Comparison of ENCODE assay signal across 10 cellular contexts in the genomic region with DNA sequence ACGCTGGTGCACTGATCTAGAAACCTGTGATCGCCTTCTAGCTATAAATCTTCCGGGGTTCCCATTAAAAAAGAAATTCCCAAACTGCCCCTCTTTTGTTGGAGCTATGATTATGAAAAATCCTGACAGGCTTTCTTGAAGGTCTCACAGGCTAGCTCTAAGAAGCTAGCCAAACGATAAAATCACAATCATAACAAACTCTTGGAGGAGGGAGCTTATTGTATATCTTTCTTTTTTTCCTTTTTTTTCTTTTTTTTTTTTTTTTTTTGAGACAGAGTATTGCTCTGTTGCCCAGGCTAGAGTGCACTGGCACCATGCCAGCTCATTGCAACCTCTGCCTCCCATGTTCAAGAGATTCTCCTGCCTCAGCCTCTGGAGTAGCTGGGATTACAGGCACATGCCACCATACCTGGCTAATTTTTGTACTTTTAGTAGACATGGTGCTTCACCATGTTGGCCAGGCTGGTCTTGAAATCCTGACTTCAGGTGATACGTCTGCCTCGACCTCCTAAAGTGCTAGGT.
A peak's percentile ranks its signal among the peaks of the same experiment; 100 is the strongest.
DNase-seq lines count a peak whose midpoint lies in the region; ATAC-seq, FAIRE-seq and TF ChIP-seq lines count a peak whose summit lies in the region.
"Had no signal": no experiment of that assay in that cellular context is flagged by ENCODE, and none has a peak within 500 bp of the region (broad histone marks: within the 10 kb centered on the region; RNA-seq: fewer than 3 reads in every experiment).

No MANE protein-coding gene starts in this region.

- no peak for TF ChIP-seq RAD21 in GM12878 (IDR thresholded peaks at IDR 0.05; ENCODE audit: insufficient read depth, low read depth, low read length)

- ATAC-seq in GM12878 (no peak), HG03045 (IDR thresholded peaks at IDR 0.05; ENCODE audit: unreplicated experiment) (no peak), GM19455 (IDR thresholded peaks at IDR 0.05; ENCODE audit: unreplicated experiment) (no peak), GM18505 (IDR thresholded peaks at IDR 0.05; ENCODE audit: unreplicated experiment) (no peak)

- H3K79me2 ChIP-seq in GM12878 (ENCODE audit: control insufficient read depth, insufficient read depth, low read length) = peaks cover 91% of the 10 kb centered on the region

- no TSS peak for BruUV-seq in A673 (replicated peaks; lab: Mats Ljungman, UMichigan)
- no TSS peak for BruUV-seq in GM12878 (replicated peaks; lab: Mats Ljungman, UMichigan)

- 11% methylated on average over 6 of the region's 6 CpGs for WGBS in GM12878 (ENCODE audit: insufficient coverage, insufficient replicate concordance, low lambda C conversion rate, missing lambda C conversion rate)

- TF ChIP-seq EP300 in GM12878 (IDR thresholded peaks at IDR 0.05; ENCODE audit: borderline replicate concordance in 1 of 2, control insufficient read depth in 1 of 2, low read depth in 2 of 2, low read length in 2 of 2) = no peak

- H3K36me3 ChIP-seq in A673 (ENCODE audit: insufficient read depth, low read length, poor library complexity, severe bottlenecking) (no peaks in the 10 kb centered on the region), GM12878 (ENCODE audit: control insufficient read depth in 2 of 2, insufficient read depth in 2 of 2, low read length in 1 of 2) (0 out of 4 replicates have a peak, but pooled peaks cover 0 to 7% of the 10 kb centered on the region in 2 experiments), mucosa of rectum (ENCODE audit: control insufficient read depth in 2 of 2, insufficient read depth in 2 of 2, low read length in 2 of 2) (no peaks in the 10 kb centered on the region)

- H3K27ac ChIP-seq in A673 (ENCODE audit: low read depth, low read length, poor library complexity, severe bottlenecking) = peak overlapping the region; percentile 10
- peak overlapping the region; percentile 96 for H3K27ac ChIP-seq in GM12878 (ENCODE audit: control insufficient read depth, insufficient read depth)
- H3K27ac ChIP-seq in mucosa of rectum (ENCODE audit: low read depth in 2 of 2, low read length in 2 of 2) = peak overlapping the region; percentile 79 to 85

- H3K9ac ChIP-seq in GM12878 (ENCODE audit: control insufficient read depth, insufficient read depth, low read length) = peak overlapping the region; percentile 42; the same call in 1 of the 2 replicates
- peak overlapping the region; percentile 70 to 72 for H3K9ac ChIP-seq in mucosa of rectum (ENCODE audit: low read depth in 1 of 2, low read length in 2 of 2)

- FAIRE-seq in GM12878 (lab: Jason Lieb, UNC) = no peak

- H3K4me1 ChIP-seq in A673 (ENCODE audit: insufficient read depth, low read length, poor library complexity, severe bottlenecking) = peaks cover 18% of the 10 kb centered on the region
- peaks cover 88% of the 10 kb centered on the region for H3K4me1 ChIP-seq in GM12878 (ENCODE audit: control insufficient read depth, insufficient read depth, low read length)
- H3K4me1 ChIP-seq in mucosa of rectum (ENCODE audit: control insufficient read depth in 2 of 2, insufficient read depth in 2 of 2, low read length in 2 of 2) = peaks cover 31 to 36% of the 10 kb centered on the region in 2 donors

- H2AFZ ChIP-seq in GM12878 (ENCODE audit: control insufficient read depth, low read depth, low read length) = no peak overlapping the region

- H3K9me3 ChIP-seq in A673 (ENCODE audit: low read depth, low read length, poor library complexity, severe bottlenecking) = no peaks in the 10 kb centered on the region
- no peaks in the 10 kb centered on the region for H3K9me3 ChIP-seq in GM12878 (replicated peaks; ENCODE audit: control insufficient read depth, insufficient read depth, low read length)
- H3K9me3 ChIP-seq in mucosa of rectum (ENCODE audit: control insufficient read depth in 2 of 2, low read length in 2 of 2) = no peaks in the 10 kb centered on the region

- intact Hi-C loops in A673 (cut with micrococcal nuclease; ENCODE audit: unreplicated experiment) = no loop called here
- intact Hi-C loops in GM12878 (cut with micrococcal nuclease; ENCODE audit: unreplicated experiment) = loop anchor here (5.0 kb wide), 1 partner anchor 182 kb away; no protein-coding TSS in a partner anchor

- H3K4me2 ChIP-seq in GM12878 (ENCODE audit: control insufficient read depth, insufficient read depth) = peak overlapping the region; percentile 96

- TF ChIP-seq CTCF in A673 (conservative IDR thresholded peaks at IDR 0.05; ENCODE audit: low read depth, low read length) = no peak
- no peak for TF ChIP-seq CTCF in GM12878 (IDR thresholded peaks at IDR 0.05 in 2 of 3, conservative IDR thresholded peaks at IDR 0.05 in 1 of 3; ENCODE audit: control insufficient read depth in 2 of 3, extremely low read depth in 1 of 3, insufficient read depth in 1 of 3, low read depth in 3 of 3, low read length in 3 of 3)

- POLR2A ChIA-PET in A673 (lab: Charles Lee; ENCODE audit: low non-redundant PET) = no interaction called here
- POLR2A ChIA-PET in GM12878 (lab: Charles Lee) = interaction anchor here (0.6 to 2.9 kb wide), 20 partner anchors 9 to 842 kb away, joined by 3 to 17 read pairs (median 4); a partner anchor contains a TSS

- H3K27me3 ChIP-seq in A673 (replicated peaks; ENCODE audit: insufficient read depth, low read depth, low read length, poor library complexity) (no peaks in the 10 kb centered on the region), GM12878 (replicated peaks in 1 of 2; ENCODE audit: control insufficient read depth in 2 of 2, insufficient read depth in 2 of 2, low read length in 1 of 2) (no peaks in the 10 kb centered on the region), mucosa of rectum (ENCODE audit: control insufficient read depth in 2 of 2, insufficient read depth in 2 of 2, low read length in 2 of 2) (no peaks in the 10 kb centered on the region)

- in situ Hi-C loops in GM12878 (cut with MboI) = loop anchor here (5.0 kb wide), 1 partner anchor 177 kb away; no protein-coding TSS in a partner anchor

- TF ChIP-seq POLR2A in GM12878 (IDR thresholded peaks at IDR 0.05; ENCODE audit: low read depth, low read length) = no peak
- no peak for TF ChIP-seq POLR2A in GM18505 (IDR thresholded peaks at IDR 0.05; ENCODE audit: borderline replicate concordance, extremely low read depth, insufficient read depth, insufficient read length)

- RAD21 ChIA-PET in GM12878 (lab: Charles Lee; ENCODE audit: unreplicated experiment) = interaction anchor here (0.7 to 6.6 kb wide), 19 partner anchors 10 to 321 kb away, joined by 3 to 61 read pairs (median 6); a partner anchor contains a TSS

- H4K20me1 ChIP-seq in GM12878 (ENCODE audit: control insufficient read depth, insufficient read depth) = no peaks in the 10 kb centered on the region

- DNase-seq in A673 (ENCODE audit: low spot score) (no peak), LHCN-M2 (ENCODE audit: low read depth) (peak; percentile 29), GM12878 (ENCODE audit: low read depth, low spot score) (no peak), DMS79 (lab: John Stamatoyannopoulos, UW) (no peak)
- DNase-seq: glutamatergic neuron, H9 had no signal

- SMC1A ChIA-PET in GM12878 (lab: Charles Lee; ENCODE audit: uncharacterized antibody, unreplicated experiment) = interaction anchor here (0.6 to 4.7 kb wide), 25 partner anchors 9 to 321 kb away, joined by 3 to 64 read pairs (median 4); a partner anchor contains a TSS

- no peak overlapping the region for H3K4me3 ChIP-seq in A673 (ENCODE audit: low read depth, low read length, poor library complexity, severe bottlenecking)
- peak overlapping the region; percentile 8; the same call in 1 of the 2 replicates for H3K4me3 ChIP-seq in GM12878
- peak overlapping the region; percentile 14 to 37 for H3K4me3 ChIP-seq in mucosa of rectum (ENCODE audit: low read length in 2 of 2)

- CTCF ChIA-PET in A673 (lab: Charles Lee) (no interaction called here), GM12878 (lab: Yijun Ruan, JAX) (interaction anchor here (0.7 to 7.8 kb wide), 11 partner anchors 10 to 321 kb away, joined by 3 to 68 read pairs (median 4); no protein-coding TSS in a partner anchor)

TF ChIP-seq in GM12878, 131 proteins besides CTCF, POLR2A, EP300 and RAD21:
- 0 out of 2 replicates have a peak, but pooled peaks have one; percentile 4 for TF ChIP-seq ATF7 (IDR thresholded peaks at IDR 0.05; ENCODE audit: low read depth)
- no peak for TF ChIP-seq RCOR1 (conservative IDR thresholded peaks at IDR 0.05; ENCODE audit: low read depth, low read length)
- TF ChIP-seq, protein P1, sequence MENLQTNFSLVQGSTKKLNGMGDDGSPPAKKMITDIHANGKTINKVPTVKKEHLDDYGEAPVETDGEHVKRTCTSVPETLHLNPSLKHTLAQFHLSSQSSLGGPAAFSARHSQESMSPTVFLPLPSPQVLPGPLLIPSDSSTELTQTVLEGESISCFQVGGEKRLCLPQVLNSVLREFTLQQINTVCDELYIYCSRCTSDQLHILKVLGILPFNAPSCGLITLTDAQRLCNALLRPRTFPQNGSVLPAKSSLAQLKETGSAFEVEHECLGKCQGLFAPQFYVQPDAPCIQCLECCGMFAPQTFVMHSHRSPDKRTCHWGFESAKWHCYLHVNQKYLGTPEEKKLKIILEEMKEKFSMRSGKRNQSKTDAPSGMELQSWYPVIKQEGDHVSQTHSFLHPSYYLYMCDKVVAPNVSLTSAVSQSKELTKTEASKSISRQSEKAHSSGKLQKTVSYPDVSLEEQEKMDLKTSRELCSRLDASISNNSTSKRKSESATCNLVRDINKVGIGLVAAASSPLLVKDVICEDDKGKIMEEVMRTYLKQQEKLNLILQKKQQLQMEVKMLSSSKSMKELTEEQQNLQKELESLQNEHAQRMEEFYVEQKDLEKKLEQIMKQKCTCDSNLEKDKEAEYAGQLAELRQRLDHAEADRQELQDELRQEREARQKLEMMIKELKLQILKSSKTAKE (IDR thresholded peaks at IDR 0.05; ENCODE audit: low read depth, poor library complexity, severe bottlenecking) = peak; percentile 8
- peak in 1 of 2 experiments; percentile 10; a peak in 1 of 4 replicates for TF ChIP-seq IKZF2 (IDR thresholded peaks at IDR 0.05)
- TF ChIP-seq ZBED1 (IDR thresholded peaks at IDR 0.05; ENCODE audit: borderline replicate concordance) = no peak
- TF ChIP-seq DPF2 (IDR thresholded peaks at IDR 0.05) = 0 out of 2 replicates have a peak, but pooled peaks have one; percentile 1

Comparison
In these comparisons a context has a peak if more than half of its experiments do, and no peak if none do; other contexts are left out.
1. H3K27ac ChIP-seq: peak in every context shown above with its lines; median percentile 96 in GM12878; 82 in mucosa of rectum; 10 in A673.